ENCODE assay signal across 10 cellular contexts in genomic region chr5:181168595-181169118, GRCh38. TPM values are rescaled to one million over a fixed set of nuclear protein-coding genes. Genes with fewer than 3 reads are reported as not detected.
DNase-seq lines count a peak whose midpoint lies in the region; ATAC-seq and TF ChIP-seq lines count a peak whose summit lies in the region.
"Had no signal": no experiment of that assay in that cellular context is flagged by ENCODE, and none has a peak within 500 bp of the region (broad histone marks: within the 10 kb centered on the region; RNA-seq: fewer than 3 reads in every experiment).

No MANE protein-coding gene starts in this region.

- H4K8ac ChIP-seq in trophoblast cell (ENCODE audit: low read depth, low read length), result no peak overlapping the region

- no peak overlapping the region for H2BK120ac ChIP-seq in trophoblast cell (ENCODE audit: insufficient read depth, low read length, poor library complexity)

- H2AK5ac ChIP-seq in trophoblast cell (ENCODE audit: low read length), result no peak overlapping the region

- DNase-seq in activated CD4-positive, alpha-beta T cell treated with anti-CD3 and anti-CD28 coated beads, Interleukin-2, amount 10 ng/mL, durations not matched to agents 7 days and 5 days, result no peak
- DNase-seq in activated CD4-positive, alpha-beta T cell treated with anti-CD3 and anti-CD28 coated beads for 4 hours, result no peak
- peak; percentile 67 for DNase-seq in NCI-H748 treated with DMSO at 0.1 percent for 48 hours (lab: John Stamatoyannopoulos, UW)
- no peak for DNase-seq in effector memory CD8-positive, alpha-beta T cell
- no peak for DNase-seq in trophoblast cell
- DNase-seq in sigmoid colon, result no peak

- TF ChIP-seq POLR2A in sigmoid colon (IDR thresholded peaks at IDR 0.05), result no peak

- peak overlapping the region; percentile 52 for H3K4me2 ChIP-seq in trophoblast cell (ENCODE audit: low read length)

- H3K9me3 Mint-ChIP-seq in activated CD4-positive, alpha-beta T cell treated with anti-CD3 and anti-CD28 coated beads, Interleukin-2, amount 10 ng/mL, durations not matched to agents 7 days and 5 days, result no peaks in the 10 kb centered on the region
- H3K9me3 Mint-ChIP-seq in effector memory CD8-positive, alpha-beta T cell, result peaks cover 0 to 6% of the 10 kb centered on the region in 2 donors

- no peaks in the 10 kb centered on the region for H3K79me2 ChIP-seq in trophoblast cell (ENCODE audit: control insufficient read depth, insufficient read depth, low read length, poor library complexity)

- no peak overlapping the region for H4K12ac ChIP-seq in trophoblast cell (ENCODE audit: low read depth, low read length)

- H3K27me3 ChIP-seq in trophoblast cell (ENCODE audit: insufficient read depth, low read length) (no peaks in the 10 kb centered on the region), sigmoid colon (peaks cover 23 to 100% (median 93%) of the 10 kb centered on the region in 3 donors)

- no peak overlapping the region for H3K9ac ChIP-seq in trophoblast cell (ENCODE audit: low read length)
- H3K9ac ChIP-seq: GM23248 had no signal

- H3K14ac ChIP-seq in trophoblast cell (ENCODE audit: low read length), result no peak overlapping the region

- peaks cover 2% of the 10 kb centered on the region for H3K36me3 Mint-ChIP-seq in activated CD4-positive, alpha-beta T cell treated with anti-CD3 and anti-CD28 coated beads, Interleukin-2, amount 10 ng/mL, durations not matched to agents 7 days and 5 days (ENCODE audit: low read depth)
- H3K36me3 Mint-ChIP-seq in effector memory CD8-positive, alpha-beta T cell (ENCODE audit: insufficient read depth), result peaks cover 49% of the 10 kb centered on the region

- CTCF ChIA-PET in activated CD4-positive, alpha-beta T cell treated with anti-CD3 and anti-CD28 coated beads, Interleukin-2, amount 10 ng/mL, durations not matched to agents 7 days and 5 days (lab: Charles Lee), result interaction anchor here (0.9 to 2.2 kb wide), 7 partner anchors 9 to 53 kb away, joined by 3 to 18 read pairs (median 4); no protein-coding TSS in a partner anchor

- peaks cover 37% of the 10 kb centered on the region for H3K27me3 Mint-ChIP-seq in activated CD4-positive, alpha-beta T cell treated with anti-CD3 and anti-CD28 coated beads, Interleukin-2, amount 10 ng/mL, durations not matched to agents 7 days and 5 days
- H3K27me3 Mint-ChIP-seq in effector memory CD8-positive, alpha-beta T cell, result peaks cover 11 to 72% of the 10 kb centered on the region in 2 donors

- H3K36me3 ChIP-seq in trophoblast cell (ENCODE audit: control insufficient read depth in 1 of 2, insufficient read depth in 2 of 2, low read length in 2 of 2) (no peaks in the 10 kb centered on the region), sigmoid colon (no peaks in the 10 kb centered on the region)

- H3K4me1 Mint-ChIP-seq in activated CD4-positive, alpha-beta T cell treated with anti-CD3 and anti-CD28 coated beads, Interleukin-2, amount 10 ng/mL, durations not matched to agents 7 days and 5 days, result peaks cover 87% of the 10 kb centered on the region
- H3K4me1 Mint-ChIP-seq in effector memory CD8-positive, alpha-beta T cell (ENCODE audit: low read depth in 2 of 2), result peaks cover 34 to 47% of the 10 kb centered on the region in 2 donors

- H3K79me1 ChIP-seq in trophoblast cell (ENCODE audit: low read length), result no peaks in the 10 kb centered on the region

- peaks cover 10 to 16% of the 10 kb centered on the region in 2 experiments for H3K4me1 ChIP-seq in trophoblast cell (ENCODE audit: control insufficient read depth in 1 of 2, insufficient read depth in 2 of 2, low read length in 2 of 2)
- peaks cover 0 to 21% (median 7%) of the 10 kb centered on the region in 4 donors for H3K4me1 ChIP-seq in sigmoid colon

- H2BK5ac ChIP-seq in trophoblast cell (ENCODE audit: low read depth, low read length, poor library complexity), result no peak overlapping the region

- TF ChIP-seq CTCF in sigmoid colon (IDR thresholded peaks at IDR 0.05), result no peak

- peak overlapping the region; percentile 15 for H3K4me3 Mint-ChIP-seq in activated CD4-positive, alpha-beta T cell treated with anti-CD3 and anti-CD28 coated beads, Interleukin-2, amount 10 ng/mL, durations not matched to agents 7 days and 5 days
- peak overlapping the region; percentile 72 to 75 for H3K4me3 Mint-ChIP-seq in effector memory CD8-positive, alpha-beta T cell

- H3K18ac ChIP-seq in trophoblast cell (ENCODE audit: low read length), result no peak overlapping the region

- H3K27ac Mint-ChIP-seq in activated CD4-positive, alpha-beta T cell treated with anti-CD3 and anti-CD28 coated beads, Interleukin-2, amount 10 ng/mL, durations not matched to agents 7 days and 5 days, result peak overlapping the region; percentile 79
- no peak overlapping the region for H3K27ac Mint-ChIP-seq in effector memory CD8-positive, alpha-beta T cell

- no CpG with 5 or more reads among the region's 14 CpGs for WGBS in trophoblast cell (ENCODE audit: extremely low coverage, insufficient coverage, insufficient read length)
- WGBS in sigmoid colon, 2 donors, result 33 to 38% methylated on average over 14 of the region's 14 CpGs

- H3K9me3 ChIP-seq in trophoblast cell (ENCODE audit: insufficient read depth, low read depth, low read length), result no peaks in the 10 kb centered on the region
- no peaks in the 10 kb centered on the region for H3K9me3 ChIP-seq in sigmoid colon

- POLR2A ChIA-PET in activated CD4-positive, alpha-beta T cell treated with anti-CD3 and anti-CD28 coated beads, Interleukin-2, amount 10 ng/mL, durations not matched to agents 7 days and 5 days (lab: Charles Lee), result no interaction called here

- H3K23ac ChIP-seq in trophoblast cell (ENCODE audit: low read length), result no peak overlapping the region

- H3K27ac ChIP-seq in trophoblast cell (ENCODE audit: low read depth, low read length) (no peak overlapping the region), sigmoid colon (no peak overlapping the region)
- H3K27ac ChIP-seq: GM23248 had no signal

- no peak for TF ChIP-seq EP300 in sigmoid colon (IDR thresholded peaks at IDR 0.05)

- H2BK12ac ChIP-seq in trophoblast cell (ENCODE audit: low read length), result no peak overlapping the region

- no peak overlapping the region for H4K91ac ChIP-seq in trophoblast cell (ENCODE audit: low read depth, low read length)

- intact Hi-C loops in sigmoid colon (cut with DNase I), result no loop called here

- no peak for ATAC-seq in effector memory CD8-positive, alpha-beta T cell (replicated peaks)
- ATAC-seq in GM19324 (IDR thresholded peaks at IDR 0.05; ENCODE audit: low FRiP score, unreplicated experiment), result no peak
- no peak for ATAC-seq in GM19328 (IDR thresholded peaks at IDR 0.05; ENCODE audit: unreplicated experiment)

- H2AFZ ChIP-seq in trophoblast cell (ENCODE audit: insufficient read depth, low read length, poor library complexity), result peak overlapping the region; percentile 64
- H2AFZ ChIP-seq: GM23248 had no signal

- H3K4ac ChIP-seq in trophoblast cell (ENCODE audit: low read depth, low read length), result no peak overlapping the region

- H3K4me3 ChIP-seq in trophoblast cell (ENCODE audit: low read depth, low read length), result no peak overlapping the region
- no peak overlapping the region for H3K4me3 ChIP-seq in sigmoid colon
- H3K4me3 ChIP-seq: GM23248 had no signal

RNA-seq across cellular contexts. Expression of gene OR2V2, which starts 21.3 kb away (rescaled TPM):
- total RNA-seq in activated CD4-positive, alpha-beta T cell treated with anti-CD3 and anti-CD28 coated beads, Interleukin-2, amount 10 ng/mL, durations not matched to agents 7 days and 5 days, result not detected
- 0.04 TPM in 2 replicates for polyA plus RNA-seq in trophoblast cell (2013)
- not detected for total RNA-seq in sigmoid colon
- polyA plus RNA-seq in sigmoid colon, result not detected
- total RNA-seq: esophagus mucosa, GM23248 had no signal
- polyA plus RNA-seq: GM23248 had no signal

RNA-seq across cellular contexts. Expression of gene TRIM7, which starts 36.3 kb away (rescaled TPM):
- total RNA-seq in activated CD4-positive, alpha-beta T cell treated with anti-CD3 and anti-CD28 coated beads, Interleukin-2, amount 10 ng/mL, durations not matched to agents 7 days and 5 days, result under 1 TPM; 0.29 to 0.84 TPM
- 0.04 and 0.07 TPM in 2 replicates for polyA plus RNA-seq in trophoblast cell (2013)
- total RNA-seq in sigmoid colon, result 1 to 10 TPM in 3 of 4 donors, under 1 TPM in 1; 0.55 to 2.1 (median 1.1) TPM
- polyA plus RNA-seq in sigmoid colon, result 1 to 10 TPM in 2 of 3 donors, under 1 TPM in 1; 0.60 to 5.3 (median 3.2) TPM

RNA-seq across cellular contexts. Expression of gene OR2V1, which starts 37.7 kb away (rescaled TPM):
- not detected for total RNA-seq in activated CD4-positive, alpha-beta T cell treated with anti-CD3 and anti-CD28 coated beads, Interleukin-2, amount 10 ng/mL, durations not matched to agents 7 days and 5 days
- not detected in 2 replicates for polyA plus RNA-seq in trophoblast cell (2013)
- not detected for total RNA-seq in sigmoid colon
- not detected for polyA plus RNA-seq in sigmoid colon
- total RNA-seq: esophagus mucosa, GM23248 had no signal
- polyA plus RNA-seq: GM23248 had no signal

RNA-seq across cellular contexts. Expression of gene TRIM41, which starts 54.4 kb away (rescaled TPM):
- total RNA-seq in activated CD4-positive, alpha-beta T cell treated with anti-CD3 and anti-CD28 coated beads, Interleukin-2, amount 10 ng/mL, durations not matched to agents 7 days and 5 days, result 10 to 100 TPM; 34.7 to 36.9 TPM
- polyA plus RNA-seq in trophoblast cell (2013), result 16.4 and 16.9 TPM in 2 replicates
- 10 to 100 TPM in 2 of 4 donors, 1 to 10 TPM in 2; 8.2 to 15.3 (median 11.8) TPM for total RNA-seq in sigmoid colon
- 10 to 100 TPM; 13.2 to 25.3 (median 19.0) TPM for polyA plus RNA-seq in sigmoid colon
